In genomic region chr20:53739799-53740785, GRCh38 we compare ENCODE assay signal across 8 cellular contexts.
DNase-seq lines count a peak whose midpoint lies in the region; FAIRE-seq and TF ChIP-seq lines count a peak whose summit lies in the region.

No MANE protein-coding gene starts in this region.

- H2AFZ ChIP-seq in neuron (ENCODE audit: low read depth, low read length): peak overlapping the region; percentile 92

- TF ChIP-seq CTCF in cardiac fibroblast (IDR thresholded peaks at IDR 0.05; ENCODE audit: low read depth, low read length) (no peak), esophagus muscularis mucosa (IDR thresholded peaks at IDR 0.05) (no peak)

- intact Hi-C loops in esophagus muscularis mucosa (cut with DNase I): no loop called here

- peak overlapping the region in 1 of 4 donors; percentile 5 for H3K27ac ChIP-seq in esophagus muscularis mucosa (replicated peaks in 1 of 4)

- H3K4me1 ChIP-seq in neuron (ENCODE audit: insufficient read depth, low read length) (peaks cover 62% of the 10 kb centered on the region), esophagus muscularis mucosa (peaks cover 3 to 27% (median 16%) of the 10 kb centered on the region in 4 donors)

- H3K4me3 ChIP-seq in cardiac fibroblast (replicated peaks in 1 of 2; ENCODE audit: low read depth in 2 of 2, low read length in 2 of 2) (peak overlapping the region; percentile 5 to 9), neuron (ENCODE audit: low read length) (peak overlapping the region; percentile 50), esophagus muscularis mucosa (peak overlapping the region in 1 of 4 donors; percentile 18)

- H3K9me3 ChIP-seq in neuron (ENCODE audit: low read length) (no peaks in the 10 kb centered on the region), esophagus muscularis mucosa (no peaks in the 10 kb centered on the region)

- H3K27me3 ChIP-seq in neuron (ENCODE audit: insufficient read depth, low read length): no peaks in the 10 kb centered on the region
- H3K27me3 ChIP-seq in esophagus muscularis mucosa: no peaks in the 10 kb centered on the region

- TF ChIP-seq EP300 in esophagus muscularis mucosa (IDR thresholded peaks at IDR 0.05): no peak

- DNase-seq in GF-D8 (lab: John Stamatoyannopoulos, UW) (peak; percentile 19), H54 (ENCODE audit: insufficient read length, low spot score) (no peak), NCI-H2227 treated with DMSO at 0.1 percent for 48 hours (lab: John Stamatoyannopoulos, UW) (peak; percentile 79), cardiac fibroblast (ENCODE audit: low read depth in 2 of 2) (peak; percentile 35 to 39), occipital lobe (lab: John Stamatoyannopoulos, UW) (no peak), NCI-H345 (lab: John Stamatoyannopoulos, UW) (no peak), esophagus muscularis mucosa (ENCODE audit: extremely low spot score) (no peak)

- TF ChIP-seq POLR2A in H54 (IDR thresholded peaks at IDR 0.05; ENCODE audit: low read depth, low read length) (0 out of 2 replicates have a peak, but pooled peaks have one; percentile 20), esophagus muscularis mucosa (IDR thresholded peaks at IDR 0.05; ENCODE audit: low read depth) (no peak)

- H3K36me3 ChIP-seq in neuron (ENCODE audit: insufficient read depth, low read length) (no peaks in the 10 kb centered on the region), esophagus muscularis mucosa (no peaks in the 10 kb centered on the region)

- no peak for FAIRE-seq in H54 (lab: Jason Lieb, UNC)

- 66% methylated on average over 16 of the region's 16 CpGs for WGBS in esophagus muscularis mucosa

Comparison
In these comparisons a context has a peak if more than half of its experiments do, and no peak if none do; other contexts are left out.
1. DNase-seq: peak in GF-D8 (single experiment), NCI-H2227 treated with DMSO at 0.1 percent for 48 hours (single experiment) and cardiac fibroblast (2 of 2); none in H54 (single experiment), occipital lobe (single experiment), NCI-H345 (single experiment) and esophagus muscularis mucosa (single experiment).